In genomic region chr19:50475736-50476223, GRCh38 we compare ENCODE assay signal across 8 cellular contexts. TPM values are rescaled to one million over a fixed set of nuclear protein-coding genes. Genes with fewer than 3 reads are reported as not detected.
DNase-seq lines count a peak whose midpoint lies in the region; ATAC-seq, FAIRE-seq and TF ChIP-seq lines count a peak whose summit lies in the region.

No MANE protein-coding gene starts in this region.

- peak overlapping the region; percentile 19 to 59 for H3K4me2 ChIP-seq in H1 (ENCODE audit: insufficient read depth in 1 of 2, low read depth in 2 of 2, low read length in 2 of 2)

- peaks cover 12% of the 10 kb centered on the region for H3K9me3 ChIP-seq in HUES64 (ENCODE audit: insufficient read depth, low read depth, low read length)
- peaks cover 3 to 6% of the 10 kb centered on the region in 2 experiments; a peak in 3 of 4 replicates for H3K9me3 ChIP-seq in H1 (ENCODE audit: insufficient read depth in 2 of 2, low read depth in 1 of 2, low read length in 1 of 2)

- TF ChIP-seq RAD21 in H1 (IDR thresholded peaks at IDR 0.05 in 1 of 2, conservative IDR thresholded peaks at IDR 0.05 in 1 of 2; ENCODE audit: low read depth in 2 of 2, low read length in 2 of 2) = no peak

- CTCF ChIA-PET in H1 (lab: Charles Lee; ENCODE audit: partially characterized antibody) = interaction anchor here (1.1 to 3.8 kb wide), 4 partner anchors 9 to 446 kb away, joined by 3 to 21 read pairs (median 4); no protein-coding TSS in a partner anchor

- ATAC-seq in GM18861 (IDR thresholded peaks at IDR 0.05; ENCODE audit: unreplicated experiment) (peak; percentile 11), GM21786 (IDR thresholded peaks at IDR 0.05; ENCODE audit: unreplicated experiment) (no peak)

- no peak overlapping the region for H3K18ac ChIP-seq in H1 (ENCODE audit: extremely low read depth, low read length)

- FAIRE-seq in H1 (lab: Jason Lieb, UNC) = no peak

- no peak overlapping the region for H3K23ac ChIP-seq in H1 (ENCODE audit: insufficient read length)

- H3K27me3 ChIP-seq in HUES64 (ENCODE audit: insufficient read depth, low read length) = no peaks in the 10 kb centered on the region
- H3K27me3 ChIP-seq in H1 (replicated peaks in 1 of 4; ENCODE audit: control insufficient read depth in 3 of 4, extremely low read depth in 1 of 4, insufficient read depth in 3 of 4, low read length in 3 of 4) = no peaks in the 10 kb centered on the region; a peak in 1 of 7 replicates

- no peak for TF ChIP-seq POLR2A in H1 (IDR thresholded peaks at IDR 0.05; ENCODE audit: control extremely low read depth in 1 of 2, low read depth in 2 of 2, low read length in 2 of 2)

- WGBS in HUES64 = 75% methylated on average over 29 of the region's 29 CpGs
- WGBS in H1 (ENCODE audit: extremely low coverage in 1 of 2, insufficient coverage in 1 of 2, insufficient read length in 1 of 2, insufficient replicate concordance in 2 of 2, low coverage in 1 of 2, low lambda C conversion rate in 2 of 2, missing lambda C conversion rate in 1 of 2), 2 experiments = 77% methylated on average over 29 of the region's 29 CpGs; no CpG with 5 or more reads in 1 of the 2 experiments

- intact Hi-C loops in posterior vena cava (cut with DNase I) = no loop called here

- DNase-seq in H1 (ENCODE audit: low read depth in 1 of 2, low spot score in 2 of 2) (no peak), posterior vena cava (ENCODE audit: low spot score) (peak; percentile 80), NCI-H187 treated with DMSO at 0.1 percent for 48 hours (lab: John Stamatoyannopoulos, UW) (no peak), NCI-H345 treated with DMSO at 0.1 percent for 48 hours (lab: John Stamatoyannopoulos, UW; ENCODE audit: unreplicated experiment) (no peak), DMS79 (lab: John Stamatoyannopoulos, UW) (no peak)

- peaks cover 6 to 8% of the 10 kb centered on the region in 2 experiments for H4K20me1 ChIP-seq in H1 (replicated peaks in 1 of 2; ENCODE audit: control insufficient read depth in 1 of 2, insufficient read depth in 2 of 2, low read length in 2 of 2)

- peaks cover 4 to 16% of the 10 kb centered on the region in 2 experiments; a peak in 3 of 4 replicates for H3K79me2 ChIP-seq in H1 (ENCODE audit: control insufficient read depth in 1 of 2, insufficient read depth in 2 of 2, low read length in 2 of 2)

- no peak overlapping the region for H2AK5ac ChIP-seq in H1 (ENCODE audit: low read depth, low read length)

- no peak overlapping the region for H2BK5ac ChIP-seq in H1 (ENCODE audit: low read depth, low read length)

- no peak overlapping the region for H3K9ac ChIP-seq in HUES64 (ENCODE audit: low read depth, low read length)
- no peak overlapping the region for H3K9ac ChIP-seq in H1 (replicated peaks in 1 of 4; ENCODE audit: extremely low read depth in 1 of 4, low read depth in 3 of 4, low read length in 3 of 4)

- H3K27ac ChIP-seq in HUES64 (ENCODE audit: low read depth, low read length) = no peak overlapping the region
- no peak overlapping the region for H3K27ac ChIP-seq in H1 (ENCODE audit: low read depth, low read length)

- H2BK12ac ChIP-seq in H1 (ENCODE audit: low read depth, low read length) = no peak overlapping the region

- H3K79me1 ChIP-seq in H1 (ENCODE audit: low read depth, low read length) = peaks cover 10% of the 10 kb centered on the region

- POLR2A ChIA-PET in H1 (lab: Charles Lee; ENCODE audit: partially characterized antibody) = interaction anchor here (0.6 to 2.7 kb wide), 6 partner anchors 10 to 51 kb away, joined by 3 to 12 read pairs (median 5); no protein-coding TSS in a partner anchor

- H3K36me3 ChIP-seq in HUES64 (ENCODE audit: insufficient read depth, low read length) (peaks cover 26% of the 10 kb centered on the region), H1 (ENCODE audit: control insufficient read depth in 2 of 4, insufficient read depth in 4 of 4, low read length in 3 of 4) (peaks cover 2 to 27% (median 7%) of the 10 kb centered on the region in 4 experiments; a peak in 5 of 8 replicates)

- peaks cover 2% of the 10 kb centered on the region; the same call in 1 of the 2 replicates for H3K23me2 ChIP-seq in H1 (ENCODE audit: low read depth, low read length)

- H4K91ac ChIP-seq in H1 (replicated peaks; ENCODE audit: insufficient read length, low read length) = peak overlapping the region; percentile 25

- no peak overlapping the region for H2BK15ac ChIP-seq in H1 (ENCODE audit: low read length)

- H3K14ac ChIP-seq in H1 (ENCODE audit: insufficient read length) = no peak overlapping the region

- no peak for TF ChIP-seq EP300 in H1 (IDR thresholded peaks at IDR 0.05; ENCODE audit: borderline replicate concordance in 1 of 2, low read depth in 2 of 2, low read length in 2 of 2)

- no peaks in the 10 kb centered on the region for H3K4me1 ChIP-seq in HUES64 (ENCODE audit: insufficient read depth, low read length)
- no peaks in the 10 kb centered on the region for H3K4me1 ChIP-seq in H1 (replicated peaks in 1 of 4; ENCODE audit: control insufficient read depth in 3 of 4, insufficient read depth in 4 of 4, low read length in 3 of 4)

- no peak overlapping the region for H4K5ac ChIP-seq in H1 (ENCODE audit: insufficient read length, low read depth, low read length)

- H2BK120ac ChIP-seq in H1 (replicated peaks; ENCODE audit: low read depth, low read length) = no peak overlapping the region

- H3K56ac ChIP-seq in H1 (replicated peaks; ENCODE audit: insufficient read length, low read depth, low read length) = no peak overlapping the region

- no peak overlapping the region; the same call in 1 of the 2 replicates for H2AFZ ChIP-seq in H1 (ENCODE audit: low read length)

- H3K4ac ChIP-seq in H1 (replicated peaks; ENCODE audit: insufficient read length, low read depth, low read length) = no peak overlapping the region

- H2BK20ac ChIP-seq in H1 (ENCODE audit: low read length) = no peak overlapping the region

- H4K8ac ChIP-seq in H1 (ENCODE audit: extremely low read depth, insufficient read depth, low read length) = peak overlapping the region; percentile 95

- no peak for TF ChIP-seq CTCF in H1 (IDR thresholded peaks at IDR 0.05; ENCODE audit: control extremely low read depth in 1 of 3, insufficient read depth in 1 of 3, low read depth in 1 of 3, low read length in 3 of 3)

- H3K4me3 ChIP-seq in HUES64 (ENCODE audit: low read length) = peak overlapping the region; percentile 93
- peak overlapping the region in 2 of 4 experiments; percentile 79 to 92; a peak in 4 of 8 replicates for H3K4me3 ChIP-seq in H1 (ENCODE audit: extremely low read depth in 1 of 4, insufficient read depth in 2 of 4, low read depth in 3 of 4, low read length in 4 of 4)

RNA-seq across cellular contexts. Expression of gene EMC10, which starts 0.5 kb away (rescaled TPM):
- 71.8 TPM for polyA plus RNA-seq in HUES64 (2013, experiment 1 of 2)
- 73.5 TPM for polyA plus RNA-seq in HUES64 (2013, experiment 2 of 2)
- total RNA-seq in H1 (2021; fragmentation: NEBNext Ultra II Directional; extraction: Animal tissue kit (Norgen Biotek cat#: 25700)) = 103 and 105 TPM in 2 replicates
- polyA plus RNA-seq in H1 (2011; rRNA removed) = 77.6 and 107 TPM in 2 replicates
- 75.9 TPM for polyA plus RNA-seq in H1 (2011; cell fraction: cytosol; rRNA removed)
- 70.6 TPM for polyA plus RNA-seq in H1 (2011; cell fraction: nucleus; rRNA removed)
- polyA plus RNA-seq in H1 (2012, experiment 1 of 2) = 56.1 to 88.6 TPM (median 80.3 TPM) in 4 replicates
- polyA plus RNA-seq in H1 (2012, experiment 2 of 2) = 93.7 TPM
- polyA plus RNA-seq in H1 (2013, experiment 1 of 2) = 103 TPM
- 124 TPM for polyA plus RNA-seq in H1 (2013, experiment 2 of 2)
- 12.5 and 15.9 TPM in 2 replicates for polyA minus RNA-seq in H1 (2011; rRNA and poly(A)+ RNA removed)
- polyA minus RNA-seq in H1 (2011; cell fraction: cytosol; rRNA and poly(A)+ RNA removed) = 45.6 TPM
- polyA minus RNA-seq in H1 (2011; cell fraction: nucleus; rRNA and poly(A)+ RNA removed) = 21.1 TPM
- total RNA-seq in posterior vena cava = 10 to 100 TPM; 60.2 to 87.6 TPM

RNA-seq across cellular contexts. Expression of gene GARIN5A, which starts 0.9 kb away (rescaled TPM):
- 2.8 TPM for polyA plus RNA-seq in HUES64 (2013, experiment 1 of 2)
- 2.5 TPM for polyA plus RNA-seq in HUES64 (2013, experiment 2 of 2)
- total RNA-seq in H1 (2021; fragmentation: NEBNext Ultra II Directional; extraction: Animal tissue kit (Norgen Biotek cat#: 25700)) = 8.1 and 9.1 TPM in 2 replicates
- 18.5 and 31.5 TPM in 2 replicates for polyA plus RNA-seq in H1 (2011; rRNA removed)
- 17.2 TPM for polyA plus RNA-seq in H1 (2011; cell fraction: cytosol; rRNA removed)
- polyA plus RNA-seq in H1 (2011; cell fraction: nucleus; rRNA removed) = 18.7 TPM
- polyA plus RNA-seq in H1 (2012, experiment 1 of 2) = 6.0 to 10.7 TPM (median 8.0 TPM) in 4 replicates
- 10.8 TPM for polyA plus RNA-seq in H1 (2012, experiment 2 of 2)
- 10.7 TPM for polyA plus RNA-seq in H1 (2013, experiment 1 of 2)
- 10.1 TPM for polyA plus RNA-seq in H1 (2013, experiment 2 of 2)
- polyA minus RNA-seq in H1 (2011; rRNA and poly(A)+ RNA removed) = 1.7 and 2.5 TPM in 2 replicates
- polyA minus RNA-seq in H1 (2011; cell fraction: cytosol; rRNA and poly(A)+ RNA removed) = 5.8 TPM
- 4.2 TPM for polyA minus RNA-seq in H1 (2011; cell fraction: nucleus; rRNA and poly(A)+ RNA removed)
- total RNA-seq in posterior vena cava = not detected

RNA-seq across cellular contexts. Expression of gene JOSD2, which starts 35.2 kb away (rescaled TPM):
- 4.0 TPM for polyA plus RNA-seq in HUES64 (2013, experiment 1 of 2)
- polyA plus RNA-seq in HUES64 (2013, experiment 2 of 2) = 3.7 TPM
- 1.9 and 3.6 TPM in 2 replicates for total RNA-seq in H1 (2021; fragmentation: NEBNext Ultra II Directional; extraction: Animal tissue kit (Norgen Biotek cat#: 25700))
- polyA plus RNA-seq in H1 (2011; rRNA removed) = 5.6 and 6.6 TPM in 2 replicates
- polyA plus RNA-seq in H1 (2011; cell fraction: cytosol; rRNA removed) = 5.1 TPM
- polyA plus RNA-seq in H1 (2011; cell fraction: nucleus; rRNA removed) = 3.1 TPM
- polyA plus RNA-seq in H1 (2012, experiment 1 of 2) = 3.2 to 5.8 TPM (median 4.1 TPM) in 4 replicates
- polyA plus RNA-seq in H1 (2012, experiment 2 of 2) = 6.1 TPM
- polyA plus RNA-seq in H1 (2013, experiment 1 of 2) = 1.4 TPM
- polyA plus RNA-seq in H1 (2013, experiment 2 of 2) = 2.0 TPM
- 0.22 and 0.24 TPM in 2 replicates for polyA minus RNA-seq in H1 (2011; rRNA and poly(A)+ RNA removed)
- 3.0 TPM for polyA minus RNA-seq in H1 (2011; cell fraction: cytosol; rRNA and poly(A)+ RNA removed)
- polyA minus RNA-seq in H1 (2011; cell fraction: nucleus; rRNA and poly(A)+ RNA removed) = 3.1 TPM
- 10 to 100 TPM; 27.5 to 31.7 TPM for total RNA-seq in posterior vena cava

RNA-seq across cellular contexts. Expression of gene ASPDH, which starts 37.9 kb away (rescaled TPM):
- polyA plus RNA-seq in HUES64 (2013, experiment 1 of 2) = not detected
- not detected for polyA plus RNA-seq in HUES64 (2013, experiment 2 of 2)
- not detected in 2 replicates for total RNA-seq in H1 (2021; fragmentation: NEBNext Ultra II Directional; extraction: Animal tissue kit (Norgen Biotek cat#: 25700))
- not detected in 2 replicates for polyA plus RNA-seq in H1 (2011; rRNA removed)
- polyA plus RNA-seq in H1 (2011; cell fraction: cytosol; rRNA removed) = 0.21 TPM
- polyA plus RNA-seq in H1 (2011; cell fraction: nucleus; rRNA removed) = not detected
- 0.34 TPM in 1 of 4 replicates, not detected in the others for polyA plus RNA-seq in H1 (2012, experiment 1 of 2)
- not detected for polyA plus RNA-seq in H1 (2012, experiment 2 of 2)
- not detected for polyA plus RNA-seq in H1 (2013, experiment 1 of 2)
- polyA plus RNA-seq in H1 (2013, experiment 2 of 2) = not detected
- polyA minus RNA-seq in H1 (2011; rRNA and poly(A)+ RNA removed) = not detected in 2 replicates
- polyA minus RNA-seq in H1 (2011; cell fraction: cytosol; rRNA and poly(A)+ RNA removed) = not detected
- polyA minus RNA-seq in H1 (2011; cell fraction: nucleus; rRNA and poly(A)+ RNA removed) = not detected
- not detected for total RNA-seq in posterior vena cava

RNA-seq across cellular contexts. Expression of gene MYBPC2, which starts 43.1 kb away (rescaled TPM):
- polyA plus RNA-seq in HUES64 (2013, experiment 1 of 2) = 0.75 TPM
- 0.95 TPM for polyA plus RNA-seq in HUES64 (2013, experiment 2 of 2)
- 3.1 and 4.1 TPM in 2 replicates for total RNA-seq in H1 (2021; fragmentation: NEBNext Ultra II Directional; extraction: Animal tissue kit (Norgen Biotek cat#: 25700))
- polyA plus RNA-seq in H1 (2011; rRNA removed) = 1.8 and 2.7 TPM in 2 replicates
- 3.3 TPM for polyA plus RNA-seq in H1 (2011; cell fraction: cytosol; rRNA removed)
- 8.8 TPM for polyA plus RNA-seq in H1 (2011; cell fraction: nucleus; rRNA removed)
- 1.9 to 7.3 TPM (median 5.3 TPM) in 4 replicates for polyA plus RNA-seq in H1 (2012, experiment 1 of 2)
- polyA plus RNA-seq in H1 (2012, experiment 2 of 2) = 1.5 TPM
- 2.8 TPM for polyA plus RNA-seq in H1 (2013, experiment 1 of 2)
- polyA plus RNA-seq in H1 (2013, experiment 2 of 2) = 3.1 TPM
- 2.0 and 2.5 TPM in 2 replicates for polyA minus RNA-seq in H1 (2011; rRNA and poly(A)+ RNA removed)
- 1.3 TPM for polyA minus RNA-seq in H1 (2011; cell fraction: cytosol; rRNA and poly(A)+ RNA removed)
- 2.8 TPM for polyA minus RNA-seq in H1 (2011; cell fraction: nucleus; rRNA and poly(A)+ RNA removed)
- under 1 TPM in 1 of 2 donors, not detected in 1; 0.05 TPM for total RNA-seq in posterior vena cava
